Comparison of ENCODE assay signal across 8 cellular contexts in the genomic region with DNA sequence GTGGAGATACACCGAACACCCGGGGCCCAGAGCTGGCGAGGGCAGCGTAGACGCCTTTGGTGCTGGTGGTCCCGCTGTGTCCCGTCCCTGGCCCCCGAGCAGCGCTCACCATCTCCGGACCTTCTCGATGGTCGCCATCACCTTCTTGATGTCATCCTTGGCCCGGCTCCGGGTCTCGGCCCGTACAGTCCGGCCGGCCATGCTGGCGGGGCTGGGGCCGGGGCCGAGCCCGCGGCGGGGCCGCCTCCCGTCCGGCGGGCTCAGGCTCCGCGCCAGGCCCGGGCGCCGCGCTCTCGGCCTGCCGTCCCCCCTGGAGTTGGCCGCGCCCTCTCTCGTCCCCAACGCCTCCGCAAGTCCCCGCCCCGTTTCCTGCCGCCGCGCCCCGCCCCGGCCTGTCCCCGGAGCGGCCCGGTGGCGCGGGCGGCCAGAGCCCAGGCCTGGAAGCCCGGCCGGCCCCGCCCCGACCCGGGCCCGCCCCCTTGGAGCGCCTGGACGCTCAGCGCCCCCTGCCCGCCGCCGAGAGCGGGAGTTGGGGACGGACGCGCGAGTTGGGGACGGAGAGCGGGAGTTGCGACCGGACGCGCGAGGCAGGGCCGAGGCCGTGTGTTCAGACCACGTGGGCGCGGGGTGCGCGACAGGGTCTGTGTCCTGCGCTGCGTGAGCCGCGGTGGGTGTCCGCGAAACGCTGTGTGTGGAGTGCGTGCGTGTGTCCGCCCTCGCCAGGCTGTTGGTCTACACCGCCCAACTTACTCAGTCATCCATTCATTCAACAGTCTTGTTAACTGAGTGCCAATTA. TPM values are rescaled to one million over a fixed set of nuclear protein-coding genes. Genes with fewer than 3 reads are reported as not detected.
DNase-seq lines count a peak whose midpoint lies in the region; ATAC-seq and TF ChIP-seq lines count a peak whose summit lies in the region.

Gene BCL7C, minus strand, starts transcription at position 334 of the 796 bp plus-strand sequence. Its CDS starts 133 bp downstream, at position 201.

- peak within 1 kb of the TSS; percentile 84 for H3K4me3 Mint-ChIP-seq in activated naive CD4-positive, alpha-beta T cell treated with anti-CD3 and anti-CD28 coated beads for 36 hours

- peaks cover 23% of the 10 kb centered on the region for H3K36me3 ChIP-seq in suprapubic skin

- CTCF ChIA-PET in activated naive CD4-positive, alpha-beta T cell treated with anti-CD3 and anti-CD28 coated beads for 36 hours (lab: Charles Lee), result interaction anchor here (1.6 to 3.1 kb wide), 2 partner anchors 9 to 17 kb away, joined by 4 to 23 read pairs; no protein-coding TSS in a partner anchor

- peak; percentile 16 to 38 for TF ChIP-seq POLR2A in suprapubic skin (IDR thresholded peaks at IDR 0.05)

- peaks cover 48% of the 10 kb centered on the region for H3K4me1 ChIP-seq in suprapubic skin

- intact Hi-C loops in activated naive CD4-positive, alpha-beta T cell treated with anti-CD3 and anti-CD28 coated beads for 36 hours (cut with micrococcal nuclease), result loop anchor here (1.0 to 2.0 kb wide), 5 partner anchors 19 to 132 kb away; partner anchors contain the start of genes CFAP119, ORAI3 and RNF40

- no peaks in the 10 kb centered on the region for H3K9me3 Mint-ChIP-seq in activated naive CD4-positive, alpha-beta T cell treated with anti-CD3 and anti-CD28 coated beads for 36 hours

- peaks cover 7% of the 10 kb centered on the region for H3K36me3 Mint-ChIP-seq in activated naive CD4-positive, alpha-beta T cell treated with anti-CD3 and anti-CD28 coated beads for 36 hours (ENCODE audit: low read depth)

- no peaks in the 10 kb centered on the region for H3K27me3 Mint-ChIP-seq in activated naive CD4-positive, alpha-beta T cell treated with anti-CD3 and anti-CD28 coated beads for 36 hours (ENCODE audit: low read depth)

- H3K27me3 ChIP-seq in suprapubic skin, result no peaks in the 10 kb centered on the region

- WGBS in suprapubic skin, result 0% methylated on average over 1 of the region's 97 CpGs

- H3K9me3 ChIP-seq in suprapubic skin, result no peaks in the 10 kb centered on the region

- TF ChIP-seq EP300 in suprapubic skin (IDR thresholded peaks at IDR 0.05), result no peak

- peak within 1 kb of the TSS; percentile 78 for H3K27ac Mint-ChIP-seq in activated naive CD4-positive, alpha-beta T cell treated with anti-CD3 and anti-CD28 coated beads for 36 hours

- TF ChIP-seq CTCF in suprapubic skin (IDR thresholded peaks at IDR 0.05), result peak in 1 of 2 donors; percentile 42

- DNase-seq in ELR (ENCODE audit: low read depth) (peak; percentile 92), Kasumi-1 (lab: John Stamatoyannopoulos, UW) (peak; percentile 53 to 67), SK-N-DZ (ENCODE audit: low spot score) (peak; percentile 88), germinal center (ENCODE audit: low spot score) (peak; percentile 80), occipital lobe (lab: John Stamatoyannopoulos, UW) (peak; percentile 80), suprapubic skin (ENCODE audit: low spot score in 2 of 2) (peak; percentile 92 to 95)
- DNase-seq in activated naive CD4-positive, alpha-beta T cell treated with anti-CD3 and anti-CD28 coated beads for 36 hours, result peak; percentile 90

- H3K4me1 Mint-ChIP-seq in activated naive CD4-positive, alpha-beta T cell treated with anti-CD3 and anti-CD28 coated beads for 36 hours (ENCODE audit: low read depth), result peaks cover 39% of the 10 kb centered on the region

- peak within 1 kb of the TSS; percentile 92 for H3K27ac ChIP-seq in suprapubic skin

- peak within 1 kb of the TSS; percentile 79 for H3K4me3 ChIP-seq in suprapubic skin

- peak; percentile 67 for ATAC-seq in GM21825 (IDR thresholded peaks at IDR 0.05; ENCODE audit: unreplicated experiment)

RNA-seq across cellular contexts. Expression of gene BCL7C, which starts in this region (rescaled TPM):
- 21.8 and 27.0 TPM in 2 replicates for polyA plus RNA-seq in SK-N-DZ (2014; cell fraction: cytosol; rRNA removed)
- polyA plus RNA-seq in SK-N-DZ (2014; cell fraction: nucleus; rRNA removed), result 14.7 and 24.2 TPM in 2 replicates
- 10 to 100 TPM; 18.1 to 18.6 TPM for total RNA-seq in activated naive CD4-positive, alpha-beta T cell treated with anti-CD3 and anti-CD28 coated beads for 36 hours
- total RNA-seq in occipital lobe (29.6 TPM), suprapubic skin (10 to 100 TPM; 32.3 to 47.2 (median 43.9) TPM)

Comparison
In these comparisons a context has a peak if more than half of its experiments do, and no peak if none do; other contexts are left out.
1. Peak in every context shown above with its lines: DNase-seq, ATAC-seq, H3K4me3 ChIP-seq and H3K27ac ChIP-seq.